ENCODE assay signal across 2 cellular contexts in the genomic region with DNA sequence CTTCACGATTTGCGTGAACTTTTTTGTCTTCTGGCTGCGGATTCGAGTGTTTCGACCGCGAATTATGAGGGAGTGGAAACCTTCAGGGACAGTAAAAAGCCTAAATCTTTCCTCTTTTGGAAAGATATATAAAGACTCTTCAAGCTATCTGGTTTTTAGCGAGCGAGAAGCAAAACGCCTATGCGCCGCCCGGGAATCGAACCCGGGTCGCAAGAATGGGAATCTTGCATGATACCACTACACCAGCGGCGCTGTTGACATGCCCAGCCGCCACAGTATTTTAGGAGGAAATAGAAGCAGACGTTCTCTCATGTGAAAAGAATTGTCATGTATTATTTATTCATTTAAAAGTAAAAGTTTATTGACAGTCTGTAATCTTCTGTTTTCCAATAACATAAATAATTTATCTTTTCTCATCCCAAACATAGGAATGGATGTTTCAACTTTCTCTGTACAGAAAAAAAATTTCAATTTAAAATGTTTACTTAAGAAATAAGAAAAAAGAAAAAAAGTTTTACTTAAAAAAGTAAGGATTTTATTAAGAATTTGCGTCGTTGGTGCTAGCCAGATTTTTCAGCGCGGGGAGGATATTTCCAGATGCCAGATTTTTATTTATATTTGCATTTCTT.
TF ChIP-seq lines count a peak whose summit lies in the region.

No MANE protein-coding gene starts in this region.

TF ChIP-seq in GM23338, 12 proteins besides CTCF, POLR2A, EP300 and RAD21:
- TF ChIP-seq CREB1 (CRISPR knock-in tag; IDR thresholded peaks at IDR 0.05; ENCODE audit: low read depth): no peak

TF ChIP-seq in SK-N-SH, 30 proteins besides CTCF, POLR2A, EP300 and RAD21:
- TF ChIP-seq FOSL2 (IDR thresholded peaks at IDR 0.05; ENCODE audit: borderline replicate concordance, low read depth) (peak; percentile 82), MEF2A (IDR thresholded peaks at IDR 0.05; ENCODE audit: borderline replicate concordance, low read depth) (0 out of 2 replicates have a peak, but pooled peaks have one; percentile 15), MXI1 (IDR thresholded peaks at IDR 0.05; ENCODE audit: low read depth, low read length) (no peak), TAF1 (IDR thresholded peaks at IDR 0.05; ENCODE audit: borderline replicate concordance, low read depth, low read length) (no peak), ELF1 (IDR thresholded peaks at IDR 0.05) (no peak), TEAD4 (IDR thresholded peaks at IDR 0.05; ENCODE audit: borderline replicate concordance, insufficient read depth) (peak; percentile 92), CHD2 (IDR thresholded peaks at IDR 0.05; ENCODE audit: low read length, partially characterized antibody) (peak; percentile 46), NFIC (IDR thresholded peaks at IDR 0.05; ENCODE audit: borderline replicate concordance) (no peak), RCOR1 (IDR thresholded peaks at IDR 0.05; ENCODE audit: low read length) (peak; percentile 28; the same call in 1 of the 2 replicates)
- TF ChIP-seq, protein P1, sequence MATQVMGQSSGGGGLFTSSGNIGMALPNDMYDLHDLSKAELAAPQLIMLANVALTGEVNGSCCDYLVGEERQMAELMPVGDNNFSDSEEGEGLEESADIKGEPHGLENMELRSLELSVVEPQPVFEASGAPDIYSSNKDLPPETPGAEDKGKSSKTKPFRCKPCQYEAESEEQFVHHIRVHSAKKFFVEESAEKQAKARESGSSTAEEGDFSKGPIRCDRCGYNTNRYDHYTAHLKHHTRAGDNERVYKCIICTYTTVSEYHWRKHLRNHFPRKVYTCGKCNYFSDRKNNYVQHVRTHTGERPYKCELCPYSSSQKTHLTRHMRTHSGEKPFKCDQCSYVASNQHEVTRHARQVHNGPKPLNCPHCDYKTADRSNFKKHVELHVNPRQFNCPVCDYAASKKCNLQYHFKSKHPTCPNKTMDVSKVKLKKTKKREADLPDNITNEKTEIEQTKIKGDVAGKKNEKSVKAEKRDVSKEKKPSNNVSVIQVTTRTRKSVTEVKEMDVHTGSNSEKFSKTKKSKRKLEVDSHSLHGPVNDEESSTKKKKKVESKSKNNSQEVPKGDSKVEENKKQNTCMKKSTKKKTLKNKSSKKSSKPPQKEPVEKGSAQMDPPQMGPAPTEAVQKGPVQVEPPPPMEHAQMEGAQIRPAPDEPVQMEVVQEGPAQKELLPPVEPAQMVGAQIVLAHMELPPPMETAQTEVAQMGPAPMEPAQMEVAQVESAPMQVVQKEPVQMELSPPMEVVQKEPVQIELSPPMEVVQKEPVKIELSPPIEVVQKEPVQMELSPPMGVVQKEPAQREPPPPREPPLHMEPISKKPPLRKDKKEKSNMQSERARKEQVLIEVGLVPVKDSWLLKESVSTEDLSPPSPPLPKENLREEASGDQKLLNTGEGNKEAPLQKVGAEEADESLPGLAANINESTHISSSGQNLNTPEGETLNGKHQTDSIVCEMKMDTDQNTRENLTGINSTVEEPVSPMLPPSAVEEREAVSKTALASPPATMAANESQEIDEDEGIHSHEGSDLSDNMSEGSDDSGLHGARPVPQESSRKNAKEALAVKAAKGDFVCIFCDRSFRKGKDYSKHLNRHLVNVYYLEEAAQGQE (IDR thresholded peaks at IDR 0.05; ENCODE audit: low read depth, low read length): peak; percentile 62; the same call in 1 of the 2 replicates
- TF ChIP-seq, protein P2, sequence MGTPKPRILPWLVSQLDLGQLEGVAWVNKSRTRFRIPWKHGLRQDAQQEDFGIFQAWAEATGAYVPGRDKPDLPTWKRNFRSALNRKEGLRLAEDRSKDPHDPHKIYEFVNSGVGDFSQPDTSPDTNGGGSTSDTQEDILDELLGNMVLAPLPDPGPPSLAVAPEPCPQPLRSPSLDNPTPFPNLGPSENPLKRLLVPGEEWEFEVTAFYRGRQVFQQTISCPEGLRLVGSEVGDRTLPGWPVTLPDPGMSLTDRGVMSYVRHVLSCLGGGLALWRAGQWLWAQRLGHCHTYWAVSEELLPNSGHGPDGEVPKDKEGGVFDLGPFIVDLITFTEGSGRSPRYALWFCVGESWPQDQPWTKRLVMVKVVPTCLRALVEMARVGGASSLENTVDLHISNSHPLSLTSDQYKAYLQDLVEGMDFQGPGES (IDR thresholded peaks at IDR 0.05; ENCODE audit: low read depth, low read length): no peak
- TF ChIP-seq, protein P3, sequence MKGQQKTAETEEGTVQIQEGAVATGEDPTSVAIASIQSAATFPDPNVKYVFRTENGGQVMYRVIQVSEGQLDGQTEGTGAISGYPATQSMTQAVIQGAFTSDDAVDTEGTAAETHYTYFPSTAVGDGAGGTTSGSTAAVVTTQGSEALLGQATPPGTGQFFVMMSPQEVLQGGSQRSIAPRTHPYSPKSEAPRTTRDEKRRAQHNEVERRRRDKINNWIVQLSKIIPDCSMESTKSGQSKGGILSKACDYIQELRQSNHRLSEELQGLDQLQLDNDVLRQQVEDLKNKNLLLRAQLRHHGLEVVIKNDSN (IDR thresholded peaks at IDR 0.05; ENCODE audit: borderline replicate concordance, low read depth): 0 out of 2 replicates have a peak, but pooled peaks have one; percentile 13
